Comparison of ENCODE assay signal across 8 cellular contexts in the genomic region with DNA sequence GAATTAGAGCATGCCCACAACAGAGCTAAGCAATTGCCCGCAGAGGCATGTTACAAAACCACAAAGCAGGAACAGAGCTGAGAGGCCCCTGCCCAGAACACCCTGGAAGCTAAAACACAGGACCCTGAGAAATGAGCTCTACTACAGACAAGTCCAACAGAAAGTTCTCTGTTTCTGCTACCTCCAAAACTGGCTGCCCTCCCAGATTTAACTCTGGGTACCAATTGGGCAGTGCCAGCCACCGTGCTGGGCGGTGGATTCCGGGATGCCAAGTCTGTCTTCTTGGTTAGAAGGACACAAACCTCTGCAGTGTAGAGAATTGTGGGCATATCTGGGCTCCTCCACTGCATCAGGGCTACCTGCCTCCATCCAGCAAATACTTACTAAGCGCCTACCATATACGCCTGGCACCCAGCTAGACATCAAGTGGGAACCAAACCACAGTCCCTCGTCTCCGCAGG. TPM values are rescaled to one million over a fixed set of nuclear protein-coding genes. Genes with fewer than 3 reads are reported as not detected.
DNase-seq lines count a peak whose midpoint lies in the region; TF ChIP-seq lines count a peak whose summit lies in the region.

No MANE protein-coding gene starts in this region.

- no peaks in the 10 kb centered on the region for H3F3A ChIP-seq in Loucy (ENCODE audit: low read depth)

- peak overlapping the region; percentile 71 for H3K4me3 ChIP-seq in BE2C (ENCODE audit: low read depth, low read length)
- H3K4me3 ChIP-seq in Loucy (ENCODE audit: low read length, poor library complexity, severe bottlenecking): peak overlapping the region; percentile 56
- H3K4me3 ChIP-seq in mammary epithelial cell (replicated peaks in 1 of 3; ENCODE audit: insufficient read depth in 1 of 3, low read depth in 2 of 3, low read length in 3 of 3): peak overlapping the region; percentile 46 to 71 (median 59)
- H3K4me3 ChIP-seq in mononuclear cell (ENCODE audit: low read length): peak overlapping the region; percentile 49

- 1% methylated on average over 8 of the region's 8 CpGs for WGBS in mammary epithelial cell (ENCODE audit: low coverage, missing lambda C conversion rate)

- H4K20me1 ChIP-seq in Loucy (ENCODE audit: insufficient read depth, low read length, poor library complexity, severe bottlenecking) (peaks cover 4% of the 10 kb centered on the region), mammary epithelial cell (ENCODE audit: insufficient read depth, low read length) (no peaks in the 10 kb centered on the region)

- dilution Hi-C loops in mammary epithelial cell (cut with HindIII; ENCODE audit: low sequenced_read_pairs): no loop called here

- H2AFZ ChIP-seq in Loucy (ENCODE audit: low read length) (no peak overlapping the region), mammary epithelial cell (ENCODE audit: low read depth, low read length) (peak overlapping the region; percentile 90)

- peak overlapping the region; percentile 13 for H3K27ac ChIP-seq in mammary epithelial cell (ENCODE audit: insufficient read depth, low read depth, low read length)

- peak overlapping the region; percentile 88 for H3K4me2 ChIP-seq in Loucy (ENCODE audit: low read depth, low read length, poor library complexity, severe bottlenecking)
- peak overlapping the region; percentile 88 for H3K4me2 ChIP-seq in mammary epithelial cell (ENCODE audit: insufficient read depth, low read depth, low read length)

- H3K27me3 ChIP-seq in BE2C: no peaks in the 10 kb centered on the region
- peaks cover 10% of the 10 kb centered on the region for H3K27me3 ChIP-seq in Loucy (ENCODE audit: insufficient read depth, low read length, poor library complexity, severe bottlenecking)
- no peaks in the 10 kb centered on the region for H3K27me3 ChIP-seq in mammary epithelial cell (ENCODE audit: insufficient read depth, low read length)
- H3K27me3 ChIP-seq in mononuclear cell (ENCODE audit: insufficient read depth, low read length): no peaks in the 10 kb centered on the region

- intact Hi-C loops in mammary epithelial cell (cut with micrococcal nuclease): loop anchor here (5.0 kb wide), 1 partner anchor 33 kb away; no protein-coding TSS in a partner anchor

- DNase-seq in BE2C (no peak), mammary epithelial cell (no peak), EL (no peak), DMS53 (lab: John Stamatoyannopoulos, UW) (no peak), epidermal melanocyte (ENCODE audit: insufficient read length, low spot score) (no peak), NCI-H128 (lab: John Stamatoyannopoulos, UW; ENCODE audit: unreplicated experiment) (no peak)

- H3K4me1 ChIP-seq in BE2C (no peaks in the 10 kb centered on the region), Loucy (ENCODE audit: insufficient read depth, low read length, poor library complexity, severe bottlenecking) (peaks cover 13% of the 10 kb centered on the region), mammary epithelial cell (ENCODE audit: insufficient read depth, low read length) (peaks cover 27% of the 10 kb centered on the region), mononuclear cell (ENCODE audit: insufficient read depth, low read length) (peaks cover 46% of the 10 kb centered on the region)

- H3K36me3 ChIP-seq in BE2C (no peaks in the 10 kb centered on the region), Loucy (ENCODE audit: insufficient read depth, low read length) (no peaks in the 10 kb centered on the region), mammary epithelial cell (ENCODE audit: insufficient read depth, low read length) (no peaks in the 10 kb centered on the region)

- H3K9ac ChIP-seq in Loucy (ENCODE audit: low read depth, low read length, poor library complexity, severe bottlenecking) (no peak overlapping the region), mammary epithelial cell (ENCODE audit: insufficient read depth, low read length) (peak overlapping the region; percentile 71)

- in situ Hi-C loops in mammary epithelial cell (cut with MboI; ENCODE audit: low sequenced_read_pairs in 2 of 2): no loop called here

- CTCF ChIA-PET in mammary epithelial cell (lab: Charles Lee; ENCODE audit: low non-redundant PET): interaction anchor here (0.5 kb wide), 1 partner anchor 32 kb away, joined by 3 read pairs; no protein-coding TSS in a partner anchor

- BruUV-seq in mammary epithelial cell (replicated peaks; lab: Mats Ljungman, UMichigan): no TSS peak

- TF ChIP-seq CTCF in BE2C (IDR thresholded peaks at IDR 0.05; ENCODE audit: low read depth, low read length) (no peak), Loucy (conservative IDR thresholded peaks at IDR 0.05; ENCODE audit: low read length) (no peak), mammary epithelial cell (conservative IDR thresholded peaks at IDR 0.05 in 1 of 2, IDR thresholded peaks at IDR 0.05 in 1 of 2; ENCODE audit: extremely low read depth in 1 of 2, insufficient read depth in 1 of 2, low read depth in 1 of 2, low read length in 2 of 2) (no peak)

- H3K79me2 ChIP-seq in Loucy (ENCODE audit: insufficient read depth, low read length) (no peaks in the 10 kb centered on the region), mammary epithelial cell (ENCODE audit: insufficient read depth, low read length) (peaks cover 56% of the 10 kb centered on the region)

- no peaks in the 10 kb centered on the region for H3K9me2 ChIP-seq in Loucy (replicated peaks; ENCODE audit: low read depth, low read length)

- H3K9me3 ChIP-seq in BE2C (no peaks in the 10 kb centered on the region), Loucy (ENCODE audit: insufficient read depth, low read depth, low read length) (no peaks in the 10 kb centered on the region), mammary epithelial cell (replicated peaks; ENCODE audit: insufficient read depth, low read length) (no peaks in the 10 kb centered on the region), mononuclear cell (ENCODE audit: low read depth, low read length) (no peaks in the 10 kb centered on the region)

RNA-seq across cellular contexts. Expression of a gene that starts 1.0 kb away (rescaled TPM):
- 10.0 TPM for polyA plus RNA-seq in BE2C (2012; ENCODE audit: insufficient read depth, insufficient read length, low read depth)
- total RNA-seq in mammary epithelial cell (10 to 100 TPM; 24.0 to 81.7 TPM), mononuclear cell (2.0 TPM)
- polyA plus RNA-seq in mammary epithelial cell: 17.0 TPM
- 61.0 TPM for polyA minus RNA-seq in mammary epithelial cell

RNA-seq across cellular contexts. Expression of a gene that starts 55.9 kb away (rescaled TPM):
- polyA plus RNA-seq in BE2C (2012; ENCODE audit: insufficient read depth, insufficient read length, low read depth): 120 TPM
- 100 to 1,000 TPM in 1 of 2 donors, 10 to 100 TPM in 1; 90.8 to 127 TPM for total RNA-seq in mammary epithelial cell
- polyA plus RNA-seq in mammary epithelial cell: 55.4 TPM
- 70.1 TPM for polyA minus RNA-seq in mammary epithelial cell
- total RNA-seq in mononuclear cell: 124 TPM
